ENCODE assay signal across 8 cellular contexts in genomic region chr1:27144920-27145661, GRCh38. TPM values are rescaled to one million over a fixed set of nuclear protein-coding genes. Genes with fewer than 3 reads are reported as not detected.
DNase-seq lines count a peak whose midpoint lies in the region; TF ChIP-seq lines count a peak whose summit lies in the region.
"Had no signal": no experiment of that assay in that cellular context is flagged by ENCODE, and none has a peak within 500 bp of the region (broad histone marks: within the 10 kb centered on the region; RNA-seq: fewer than 3 reads in every experiment).

No MANE protein-coding gene starts in this region.

- H3K36me3 Mint-ChIP-seq in MCF 10A (ENCODE audit: insufficient read depth, unreplicated experiment) = no peaks in the 10 kb centered on the region

- TF ChIP-seq CTCF in MCF 10A (IDR thresholded peaks at IDR 0.05; ENCODE audit: unreplicated experiment) (no peak), tibial artery (IDR thresholded peaks at IDR 0.05) (no peak), GM13976 (IDR thresholded peaks at IDR 0.05; ENCODE audit: borderline replicate concordance, control extremely low read depth, extremely low read depth, insufficient read depth, missing control alignments) (no peak)

- H3K4me1 ChIP-seq in Karpas-422 (ENCODE audit: low read length) (peaks cover 97% of the 10 kb centered on the region), tibial artery (peaks cover 0 to 78% (median 40%) of the 10 kb centered on the region in 4 donors)

- H3K4me3 ChIP-seq in Karpas-422 (ENCODE audit: low read length) (no peak overlapping the region), tibial artery (no peak overlapping the region)

- no TSS peak for BruUV-seq in MCF 10A (replicated peaks; lab: Mats Ljungman, UMichigan)

- H3K4me3 Mint-ChIP-seq in MCF 10A (ENCODE audit: unreplicated experiment) = no peak overlapping the region
- H3K4me3 Mint-ChIP-seq: activated T-helper 17 cell treated with anti-CD3 and anti-CD28 coated beads, Interleukin-2, amount 50 U/mL, for 72 hours had no signal

- peaks cover 52% of the 10 kb centered on the region for H3K4me1 Mint-ChIP-seq in MCF 10A (ENCODE audit: insufficient read depth, unreplicated experiment)

- peaks cover 33% of the 10 kb centered on the region; the same call in 1 of the 2 replicates for H4K20me1 ChIP-seq in Karpas-422 (ENCODE audit: insufficient read depth, low read depth, low read length)

- no peak overlapping the region for H2AFZ ChIP-seq in Karpas-422 (ENCODE audit: low read length)

- H3K9me3 Mint-ChIP-seq in MCF 10A (ENCODE audit: unreplicated experiment) = no peaks in the 10 kb centered on the region
- H3K9me3 Mint-ChIP-seq: activated T-helper 17 cell treated with anti-CD3 and anti-CD28 coated beads, Interleukin-2, amount 50 U/mL, for 72 hours had no signal

- peak overlapping the region; percentile 90 for H3K27ac Mint-ChIP-seq in MCF 10A (ENCODE audit: low read depth, unreplicated experiment)
- H3K27ac Mint-ChIP-seq: activated T-helper 17 cell treated with anti-CD3 and anti-CD28 coated beads, Interleukin-2, amount 50 U/mL, for 72 hours had no signal

- DNase-seq in Karpas-422 (no peak), MCF 10A (ENCODE audit: unreplicated experiment) (no peak), tibial artery (peak in 1 of 2 donors; percentile 76), GM13976 (ENCODE audit: low spot score) (no peak), DMS79 (lab: John Stamatoyannopoulos, UW) (no peak), NCI-H2029 treated with DMSO at 0.1 percent for 48 hours (lab: John Stamatoyannopoulos, UW) (no peak)

- no peak overlapping the region for H3K4me2 ChIP-seq in Karpas-422 (ENCODE audit: low read depth, low read length, poor library complexity, severe bottlenecking)

- H3K9me3 ChIP-seq in Karpas-422 (ENCODE audit: low read length) (no peaks in the 10 kb centered on the region), tibial artery (no peaks in the 10 kb centered on the region)

- H3K27me3 ChIP-seq in Karpas-422 (ENCODE audit: low read length) (no peaks in the 10 kb centered on the region), layer of hippocampus (ENCODE audit: control insufficient read depth, insufficient read depth, low read length) (no peaks in the 10 kb centered on the region), tibial artery (no peaks in the 10 kb centered on the region)

- in situ Hi-C loops in GM13976 (cut with MboI; ENCODE audit: low sequenced_read_pairs, unreplicated experiment) = no loop called here

- H3K27me3 Mint-ChIP-seq in MCF 10A (ENCODE audit: insufficient read depth, unreplicated experiment) = no peaks in the 10 kb centered on the region
- H3K27me3 Mint-ChIP-seq: activated T-helper 17 cell treated with anti-CD3 and anti-CD28 coated beads, Interleukin-2, amount 50 U/mL, for 72 hours had no signal

- H3K27ac ChIP-seq in Karpas-422 (ENCODE audit: low read length) (peak overlapping the region; percentile 99), layer of hippocampus (ENCODE audit: low read depth, low read length) (peak overlapping the region; percentile 12), tibial artery (peak overlapping the region; percentile 79 to 84)

- CTCF ChIA-PET in MCF 10A (lab: Yijun Ruan, JAX) = interaction anchor here (0.6 to 2.1 kb wide), 6 partner anchors 9 to 279 kb away, joined by 3 to 12 read pairs (median 4); partner anchors contain the start of gene SLC9A1

- intact Hi-C loops in MCF 10A (cut with micrococcal nuclease) (no loop called here), tibial artery (cut with DNase I; ENCODE audit: low total_unique reads) (no loop called here)

- no peak overlapping the region for H3K9ac ChIP-seq in Karpas-422 (ENCODE audit: low read length)

- peaks cover 16% of the 10 kb centered on the region for H3K36me3 ChIP-seq in Karpas-422 (ENCODE audit: insufficient read depth, low read length)
- H3K36me3 ChIP-seq in tibial artery = no peaks in the 10 kb centered on the region

- H3K79me2 ChIP-seq in Karpas-422 (ENCODE audit: low read length) = peaks cover 77% of the 10 kb centered on the region

- POLR2A ChIA-PET in MCF 10A (lab: Yijun Ruan, JAX) = interaction anchor here (0.7 to 8.8 kb wide), 8 partner anchors 10 to 454 kb away, joined by 3 to 111 read pairs (median 4); partner anchors contain the start of genes KDF1, SLC9A1 and WDTC1

- no peaks in the 10 kb centered on the region for H3K9me2 ChIP-seq in Karpas-422 (replicated peaks; ENCODE audit: insufficient read depth, low read length)

RNA-seq across cellular contexts. Expression of gene SLC9A1, which starts 9.8 kb away (rescaled TPM):
- total RNA-seq in Karpas-422 (2014; rRNA removed; shearing (Covaris generic); ENCODE audit: low replicate concordance) = 35.3 and 48.6 TPM in 2 replicates
- total RNA-seq in MCF 10A (2022) = 70.5 and 88.8 TPM in 2 replicates

Comparison
In these comparisons a context has a peak if more than half of its experiments do, and no peak if none do; other contexts are left out.
1. H3K27ac ChIP-seq: peak in every context shown above with its lines; median percentile 99 in Karpas-422; 82 in tibial artery; 12 in layer of hippocampus.